13 cellular contexts compared by ENCODE assay signal in the genomic region with DNA sequence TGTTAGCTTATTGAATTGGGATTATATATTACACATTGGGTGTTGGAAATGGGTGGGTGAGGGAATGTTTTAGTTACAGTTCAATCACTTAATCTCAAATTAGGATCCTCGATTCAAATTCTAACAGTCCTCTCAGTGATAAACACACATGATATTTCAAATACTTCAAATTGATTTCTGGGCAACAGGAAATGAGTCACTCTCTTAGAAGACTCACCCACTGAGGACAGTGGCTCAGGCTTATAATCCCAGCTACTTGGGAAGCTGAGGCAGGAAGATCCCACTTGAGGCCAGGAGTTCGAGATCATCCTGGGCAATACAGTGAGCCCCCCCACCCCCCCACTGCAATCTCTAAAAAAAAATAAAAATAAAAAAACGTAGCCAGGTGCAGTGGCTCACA.
"Had no signal": no experiment of that assay in that cellular context is flagged by ENCODE, and none has a peak within 500 bp of the region (broad histone marks: within the 10 kb centered on the region; RNA-seq: fewer than 3 reads in every experiment).

No MANE protein-coding gene starts in this region.

- H3K4me3 ChIP-seq: left lung, ovary, stomach, thoracic aorta had no signal

- DNase-seq: activated CD4-positive, alpha-beta T cell treated with anti-CD3 and anti-CD28 coated beads for 4 hours; activated naive CD4-positive, alpha-beta T cell; amniotic stem cell; effector memory CD8-positive, alpha-beta T cell; foreskin melanocyte; head of caudate nucleus; left lung; ovary; stimulated activated CD4-positive, alpha-beta T cell treated with anti-CD3 and anti-CD28 coated beads, Interleukin-15, amount 100 ng/mL, for 24 hours; stimulated activated CD4-positive, alpha-beta T cell treated with anti-CD3 and anti-CD28 coated beads, Interleukin-4, amount 100 ng/mL, for 4 hours; stomach; T-helper 1 cell had no signal
